In the genomic region with DNA sequence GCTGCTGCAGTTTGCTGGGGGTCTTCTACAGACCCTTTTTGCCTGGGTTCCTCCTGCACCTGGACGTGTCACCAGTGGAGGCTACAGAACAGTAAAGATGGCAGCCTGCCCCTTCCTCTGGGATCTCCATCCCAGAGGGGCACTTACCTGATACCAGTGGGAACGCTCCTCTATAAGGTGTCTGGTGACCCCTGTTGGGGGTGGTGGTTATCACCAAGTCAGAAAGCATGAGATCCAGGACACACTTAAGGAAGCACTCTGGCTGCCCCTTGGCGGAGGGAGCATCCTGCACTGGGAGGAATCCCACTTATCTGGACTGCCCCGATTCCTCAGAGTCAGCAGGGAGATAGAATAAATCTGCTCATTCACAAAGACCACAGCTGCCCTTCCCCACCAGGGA, we compare ENCODE assay signal across 25 cellular contexts.
"Had no signal": no experiment of that assay in that cellular context is flagged by ENCODE, and none has a peak within 500 bp of the region (broad histone marks: within the 10 kb centered on the region; RNA-seq: fewer than 3 reads in every experiment).

No MANE protein-coding gene starts in this region.

- H3K36me3 Mint-ChIP-seq: activated CD4-positive, alpha-beta memory T cell treated with anti-CD3 and anti-CD28 coated beads for 36 hours; activated naive CD8-positive, alpha-beta T cell had no signal

- H3K4me3 Mint-ChIP-seq: activated CD4-positive, alpha-beta memory T cell treated with anti-CD3 and anti-CD28 coated beads for 36 hours; activated CD4-positive, alpha-beta T cell treated with anti-CD3 and anti-CD28 coated beads, Interleukin-2, amount 10 ng/mL, durations not matched to agents 7 days and 5 days; activated naive CD4-positive, alpha-beta T cell treated with anti-CD3 and anti-CD28 coated beads for 36 hours; activated naive CD8-positive, alpha-beta T cell; activated T-cell treated with anti-CD3 and anti-CD28 coated beads, Interleukin-2, amount 50 U/mL, for 4 hours had no signal

- DNase-seq: activated CD4-positive, alpha-beta memory T cell treated with anti-CD3 and anti-CD28 coated beads for 36 hours; activated CD4-positive, alpha-beta T cell treated with anti-CD3 and anti-CD28 coated beads, Interleukin-2, amount 10 ng/mL, durations not matched to agents 7 days and 5 days; activated CD4-positive, CD25-positive, alpha-beta regulatory T cell; activated CD8-positive, alpha-beta memory T cell treated with anti-CD3 and anti-CD28 coated beads for 24 hours; activated gamma-delta T cell; activated naive CD4-positive, alpha-beta T cell treated with anti-CD3 and anti-CD28 coated beads for 36 hours; activated T-cell treated with anti-CD3 and anti-CD28 coated beads, Interleukin-2, amount 50 U/mL, for 4 hours; amygdala; brain microvascular endothelial cell; Karpas-422; MM.1S; NCI-H1105; NCI-H1436; NCI-H1694 treated with DMSO at 0.1 percent for 48 hours; NCI-H2029 treated with DMSO at 0.1 percent for 48 hours; NCI-H774; NK-92 treated with Interleukin-12 subunit alpha and Interleukin-12 subunit beta, amount 100 ng/mL, for 24 hours; Peyer's patch; SHP77; SW 1271 had no signal

- H3K27ac ChIP-seq: brain microvascular endothelial cell, cardiac muscle cell, Peyer's patch, RWPE1, SJSA1 had no signal

- H3K4me1 ChIP-seq: Peyer's patch, SJSA1 had no signal

- H3K27ac Mint-ChIP-seq: activated CD4-positive, alpha-beta memory T cell treated with anti-CD3 and anti-CD28 coated beads for 36 hours; activated CD4-positive, alpha-beta T cell treated with anti-CD3 and anti-CD28 coated beads, Interleukin-2, amount 10 ng/mL, durations not matched to agents 7 days and 5 days; activated naive CD4-positive, alpha-beta T cell treated with anti-CD3 and anti-CD28 coated beads for 36 hours; activated naive CD8-positive, alpha-beta T cell had no signal

- H3K4me3 ChIP-seq: cardiac muscle cell, Peyer's patch, SJSA1 had no signal

- ATAC-seq: activated T-cell treated with anti-CD3 and anti-CD28 coated beads, Interleukin-2, amount 50 U/mL, for 4 hours; SK-N-SH treated with all-trans-retinoic acid at 6 μM for 48 hours had no signal

- H3K27me3 ChIP-seq: brain microvascular endothelial cell, cardiac muscle cell, Peyer's patch, SJSA1 had no signal

- H3K27me3 Mint-ChIP-seq: activated CD4-positive, alpha-beta memory T cell treated with anti-CD3 and anti-CD28 coated beads for 36 hours; activated CD4-positive, alpha-beta T cell treated with anti-CD3 and anti-CD28 coated beads, Interleukin-2, amount 10 ng/mL, durations not matched to agents 7 days and 5 days; activated naive CD8-positive, alpha-beta T cell had no signal

- H3K4me1 Mint-ChIP-seq: activated CD4-positive, alpha-beta T cell treated with anti-CD3 and anti-CD28 coated beads, Interleukin-2, amount 10 ng/mL, durations not matched to agents 7 days and 5 days had no signal

- H3K36me3 ChIP-seq: brain microvascular endothelial cell, cardiac muscle cell, Peyer's patch, SJSA1 had no signal
